3 cellular contexts compared by ENCODE assay signal in genomic region chr1:245059806-245060424, GRCh38.
TF ChIP-seq lines count a peak whose summit lies in the region.

No MANE protein-coding gene starts in this region.

TF ChIP-seq in A549, 52 proteins besides CTCF, POLR2A, EP300 and RAD21:
- no peak for TF ChIP-seq REST (IDR thresholded peaks at IDR 0.05)
- no peak for TF ChIP-seq ZNF302 (CRISPR knock-in tag; IDR thresholded peaks at IDR 0.05)

TF ChIP-seq in H1, 55 proteins besides CTCF, POLR2A, EP300 and RAD21 (continued from another document):
- TF ChIP-seq SAP30 (IDR thresholded peaks at IDR 0.05; ENCODE audit: insufficient read depth, insufficient replicate concordance, low read length) (no peak), JUN (IDR thresholded peaks at IDR 0.05; ENCODE audit: low read depth, low read length) (0 out of 2 replicates have a peak, but pooled peaks have one; percentile 4), TEAD4 (IDR thresholded peaks at IDR 0.05; ENCODE audit: low read depth, low read length) (no peak), GABPA (IDR thresholded peaks at IDR 0.05; ENCODE audit: borderline replicate concordance, insufficient read depth, low read length) (no peak)

TF ChIP-seq in liver, 16 proteins besides CTCF, POLR2A, EP300 and RAD21:
- TF ChIP-seq REST (IDR thresholded peaks at IDR 0.05) (no peak), HNF4A (conservative IDR thresholded peaks at IDR 0.05) (no peak), RXRA (IDR thresholded peaks at IDR 0.05) (no peak), NR2F2 (IDR thresholded peaks at IDR 0.05) (no peak), YY1 (IDR thresholded peaks at IDR 0.05) (no peak), MAX (IDR thresholded peaks at IDR 0.05) (no peak), TAF1 (conservative IDR thresholded peaks at IDR 0.05) (no peak), GABPA (IDR thresholded peaks at IDR 0.05 in 1 of 2, conservative IDR thresholded peaks at IDR 0.05 in 1 of 2) (no peak), JUND (IDR thresholded peaks at IDR 0.05) (no peak), EGR1 (IDR thresholded peaks at IDR 0.05; ENCODE audit: low read depth in 2 of 2) (no peak), ZBTB33 (IDR thresholded peaks at IDR 0.05) (no peak)
